ENCODE assay signal across 5 cellular contexts in genomic region chr10:46455992-46456391, GRCh38. TPM values are rescaled to one million over a fixed set of nuclear protein-coding genes. Genes with fewer than 3 reads are reported as not detected.
"Had no signal": no experiment of that assay in that cellular context is flagged by ENCODE, and none has a peak within 500 bp of the region (broad histone marks: within the 10 kb centered on the region; RNA-seq: fewer than 3 reads in every experiment).

No MANE protein-coding gene starts in this region.

RNA-seq across cellular contexts. Expression of gene NPY4R, which starts 9.8 kb away (rescaled TPM):
- total RNA-seq: PC-3, Right ventricle myocardium inferior, RPMI7951, SJCRH30, SK-MEL-5 had no signal
